ENCODE assay signal across 1 cellular context in the genomic region with DNA sequence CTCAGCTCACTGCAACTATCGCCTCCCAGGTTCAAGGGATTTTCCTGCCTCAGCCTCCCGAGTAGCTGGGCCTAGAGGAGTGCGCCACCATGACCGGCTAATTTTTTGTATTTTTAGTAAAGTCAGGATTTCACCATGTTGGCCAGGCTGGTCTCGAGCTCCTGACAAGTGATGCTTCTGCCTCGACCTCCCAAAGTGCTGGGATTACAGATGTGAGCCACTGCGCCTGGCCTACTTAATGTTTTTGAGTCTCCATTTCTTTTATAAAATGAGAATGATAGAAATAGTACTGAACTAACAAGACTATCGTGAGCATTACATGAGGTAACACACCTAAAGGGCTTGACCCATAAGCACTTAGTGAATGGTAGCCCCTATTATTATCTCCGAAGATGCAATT.
TF ChIP-seq lines count a peak whose summit lies in the region.

No MANE protein-coding gene starts in this region.

TF ChIP-seq in A549, 52 proteins besides CTCF, POLR2A, EP300 and RAD21 (continued from another document):
- TF ChIP-seq FOXS1 (CRISPR knock-in tag; IDR thresholded peaks at IDR 0.05) (peak; percentile 53; the same call in 1 of the 2 replicates), FOSB (CRISPR knock-in tag; IDR thresholded peaks at IDR 0.05) (peak; percentile 58), NFE2L2 (conservative IDR thresholded peaks at IDR 0.05; ENCODE audit: low read length) (no peak), PHF8 (IDR thresholded peaks at IDR 0.05; ENCODE audit: borderline replicate concordance, low read depth) (no peak), KDM1A (IDR thresholded peaks at IDR 0.05; ENCODE audit: low read depth) (no peak), HOXB5 (CRISPR knock-in tag; IDR thresholded peaks at IDR 0.05) (peak; percentile 68; the same call in 1 of the 2 replicates), RFX5 (IDR thresholded peaks at IDR 0.05) (no peak), EHF (CRISPR knock-in tag; IDR thresholded peaks at IDR 0.05) (peak; percentile 77; the same call in 1 of the 2 replicates), ZNF302 (CRISPR knock-in tag; IDR thresholded peaks at IDR 0.05) (peak; percentile 68)
